13 cellular contexts compared by ENCODE assay signal in the genomic region with DNA sequence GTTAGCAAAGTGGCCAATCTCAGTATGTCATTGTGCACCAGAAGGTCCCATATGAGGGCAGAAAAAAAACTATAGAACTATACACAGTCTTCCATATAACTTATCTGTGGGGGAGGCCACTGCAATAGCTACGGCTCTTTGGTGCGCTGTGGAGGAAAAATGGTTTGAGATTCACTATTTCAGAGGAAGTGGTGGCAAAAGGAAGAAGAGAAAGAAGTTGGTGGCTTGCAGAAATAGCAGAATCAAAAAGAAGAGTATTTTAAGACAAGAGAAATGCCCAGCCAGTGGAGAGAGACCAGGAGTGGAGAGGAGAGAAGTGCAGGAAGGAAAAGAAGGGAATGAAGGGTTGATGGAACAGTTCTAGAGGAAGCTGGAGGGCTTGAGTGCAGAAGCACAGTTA.
DNase-seq lines count a peak whose midpoint lies in the region; ATAC-seq and TF ChIP-seq lines count a peak whose summit lies in the region.
"Had no signal": no experiment of that assay in that cellular context is flagged by ENCODE, and none has a peak within 500 bp of the region (broad histone marks: within the 10 kb centered on the region; RNA-seq: fewer than 3 reads in every experiment).

No MANE protein-coding gene starts in this region.

- ATAC-seq in PC-3 = no peak
- no peak for ATAC-seq in activated naive CD8-positive, alpha-beta T cell treated with anti-CD3 and anti-CD28 coated beads, Interleukin-2, amount 50 U/mL, for 24 hours
- ATAC-seq in stimulated activated naive CD8-positive, alpha-beta T cell treated with anti-CD3 and anti-CD28 coated beads, Interleukin-15, amount 100 ng/mL, for 72 hours = no peak

- intact Hi-C loops in PC-3 (cut with micrococcal nuclease) (loop anchor here (5.0 kb wide), 1 partner anchor 47 kb away; no protein-coding TSS in a partner anchor), Caco-2 (cut with micrococcal nuclease; ENCODE audit: unreplicated experiment) (no loop called here)

- peak overlapping the region; percentile 83 for H3K27ac Mint-ChIP-seq in activated naive CD4-positive, alpha-beta T cell treated with anti-CD3 and anti-CD28 coated beads, Interleukin-2, amount 10 ng/mL, durations not matched to agents 7 days and 5 days
- H3K27ac Mint-ChIP-seq in activated naive CD8-positive, alpha-beta T cell treated with anti-CD3 and anti-CD28 coated beads, Interleukin-2, amount 50 U/mL, for 24 hours = peak overlapping the region; percentile 94
- peak overlapping the region in 1 of 2 donors; percentile 22 for H3K27ac Mint-ChIP-seq in stimulated activated naive CD8-positive, alpha-beta T cell treated with anti-CD3 and anti-CD28 coated beads, Interleukin-15, amount 100 ng/mL, for 72 hours
- H3K27ac Mint-ChIP-seq in Caco-2 (ENCODE audit: unreplicated experiment) (no peak overlapping the region), nephron progenitor cell (no peak overlapping the region)

- peak; percentile 24 for DNase-seq in activated naive CD4-positive, alpha-beta T cell treated with anti-CD3 and anti-CD28 coated beads, Interleukin-2, amount 10 ng/mL, durations not matched to agents 7 days and 5 days
- DNase-seq in activated naive CD4-positive, alpha-beta T cell treated with Interleukin-2 at 50 U/mL for 16 hours = no peak
- DNase-seq in PC-3 = no peak
- no peak for DNase-seq in activated naive CD8-positive, alpha-beta T cell treated with anti-CD3 and anti-CD28 coated beads, Interleukin-2, amount 50 U/mL, for 24 hours
- no peak for DNase-seq in stimulated activated naive CD8-positive, alpha-beta T cell treated with anti-CD3 and anti-CD28 coated beads, Interleukin-15, amount 100 ng/mL, for 72 hours
- no peak for DNase-seq in Caco-2
- DNase-seq in RWPE1 (ENCODE audit: low spot score) = no peak
- DNase-seq in nephron progenitor cell = no peak
- DNase-seq: NCI-H1930, NCI-H774, ovary, SHP77 treated with DMSO at 0.1 percent for 48 hours, spleen had no signal

- peaks cover 14% of the 10 kb centered on the region for H3K27me3 Mint-ChIP-seq in activated naive CD4-positive, alpha-beta T cell treated with anti-CD3 and anti-CD28 coated beads, Interleukin-2, amount 10 ng/mL, durations not matched to agents 7 days and 5 days
- no peaks in the 10 kb centered on the region for H3K27me3 Mint-ChIP-seq in activated naive CD8-positive, alpha-beta T cell treated with anti-CD3 and anti-CD28 coated beads, Interleukin-2, amount 50 U/mL, for 24 hours
- H3K27me3 Mint-ChIP-seq in stimulated activated naive CD8-positive, alpha-beta T cell treated with anti-CD3 and anti-CD28 coated beads, Interleukin-15, amount 100 ng/mL, for 72 hours = no peaks in the 10 kb centered on the region
- no peaks in the 10 kb centered on the region for H3K27me3 Mint-ChIP-seq in Caco-2 (ENCODE audit: insufficient read depth, unreplicated experiment)
- peaks cover 14% of the 10 kb centered on the region for H3K27me3 Mint-ChIP-seq in nephron progenitor cell (ENCODE audit: low read depth, poor library complexity)

- H3K36me3 Mint-ChIP-seq in activated naive CD4-positive, alpha-beta T cell treated with anti-CD3 and anti-CD28 coated beads, Interleukin-2, amount 10 ng/mL, durations not matched to agents 7 days and 5 days = peaks cover 32% of the 10 kb centered on the region
- peaks cover 4% of the 10 kb centered on the region for H3K36me3 Mint-ChIP-seq in activated naive CD8-positive, alpha-beta T cell treated with anti-CD3 and anti-CD28 coated beads, Interleukin-2, amount 50 U/mL, for 24 hours (ENCODE audit: low read depth)
- H3K36me3 Mint-ChIP-seq in Caco-2 (ENCODE audit: insufficient read depth, unreplicated experiment) (no peaks in the 10 kb centered on the region), nephron progenitor cell (ENCODE audit: low read depth) (no peaks in the 10 kb centered on the region)

- peak overlapping the region; percentile 72 for H3K4me2 ChIP-seq in PC-3 (ENCODE audit: low read length)

- TF ChIP-seq CTCF in PC-3 (conservative IDR thresholded peaks at IDR 0.05; ENCODE audit: low read depth, low read length) (no peak), Caco-2 (IDR thresholded peaks at IDR 0.05; ENCODE audit: insufficient read depth in 1 of 2, low read depth in 1 of 2, low read length in 1 of 2, severe bottlenecking in 1 of 2, unreplicated experiment in 1 of 2) (no peak), RWPE1 (conservative IDR thresholded peaks at IDR 0.05; ENCODE audit: low read depth) (no peak), nephron progenitor cell (IDR thresholded peaks at IDR 0.05) (no peak)

- no peak overlapping the region for H2AFZ ChIP-seq in PC-3 (ENCODE audit: low read length)

- peaks cover 32% of the 10 kb centered on the region for H3K79me2 ChIP-seq in PC-3 (ENCODE audit: low read length)

- H3K4me3 Mint-ChIP-seq in activated naive CD4-positive, alpha-beta T cell treated with anti-CD3 and anti-CD28 coated beads, Interleukin-2, amount 10 ng/mL, durations not matched to agents 7 days and 5 days = peak overlapping the region; percentile 12
- peak overlapping the region; percentile 69 for H3K4me3 Mint-ChIP-seq in activated naive CD8-positive, alpha-beta T cell treated with anti-CD3 and anti-CD28 coated beads, Interleukin-2, amount 50 U/mL, for 24 hours
- peak overlapping the region; percentile 9 to 82 for H3K4me3 Mint-ChIP-seq in stimulated activated naive CD8-positive, alpha-beta T cell treated with anti-CD3 and anti-CD28 coated beads, Interleukin-15, amount 100 ng/mL, for 72 hours
- H3K4me3 Mint-ChIP-seq in Caco-2 (ENCODE audit: unreplicated experiment) (no peak overlapping the region), nephron progenitor cell (no peak overlapping the region)

- no peaks in the 10 kb centered on the region for H3K9me2 ChIP-seq in PC-3 (replicated peaks; ENCODE audit: low read length)

- no TSS peak for BruUV-seq in PC-3 (replicated peaks; lab: Mats Ljungman, UMichigan)
- BruUV-seq in Caco-2 (replicated peaks; lab: Mats Ljungman, UMichigan) = no TSS peak

- no peak overlapping the region for H3K9ac ChIP-seq in PC-3 (ENCODE audit: low read length)

- H3K36me3 ChIP-seq in PC-3 (ENCODE audit: low read depth, low read length) (peaks cover 10% of the 10 kb centered on the region), Caco-2 (ENCODE audit: control insufficient read depth, insufficient read depth, low read length) (no peaks in the 10 kb centered on the region)
- H3K36me3 ChIP-seq: ovary had no signal

- H3K27me3 ChIP-seq in PC-3 (ENCODE audit: low read length) (no peaks in the 10 kb centered on the region), Caco-2 (replicated peaks; ENCODE audit: control insufficient read depth, insufficient read depth, low read length) (no peaks in the 10 kb centered on the region)
- H3K27me3 ChIP-seq: ovary, spleen had no signal

- H3K4me3 ChIP-seq in PC-3 (ENCODE audit: low read length) = no peak overlapping the region
- H3K4me3 ChIP-seq in Caco-2 (ENCODE audit: low read depth, low read length) = no peak overlapping the region
- H3K4me3 ChIP-seq: ovary, spleen had no signal

- peak overlapping the region; percentile 91 for H3K27ac ChIP-seq in PC-3 (ENCODE audit: low read length)
- H3K27ac ChIP-seq in RWPE1 = no peak overlapping the region
- H3K27ac ChIP-seq: ovary had no signal

- no peaks in the 10 kb centered on the region for H3K9me3 ChIP-seq in PC-3 (ENCODE audit: low read length)
- no peaks in the 10 kb centered on the region for H3K9me3 ChIP-seq in Caco-2
- H3K9me3 ChIP-seq: ovary, spleen had no signal

- POLR2A ChIA-PET in PC-3 (lab: Charles Lee; ENCODE audit: unreplicated experiment) = no interaction called here
- POLR2A ChIA-PET in Caco-2 (lab: Charles Lee) = no interaction called here
- POLR2A ChIA-PET in RWPE1 (lab: Yijun Ruan, JAX; ENCODE audit: low non-redundant PET) = no interaction called here

- no peaks in the 10 kb centered on the region for H3K9me3 Mint-ChIP-seq in activated naive CD4-positive, alpha-beta T cell treated with anti-CD3 and anti-CD28 coated beads, Interleukin-2, amount 10 ng/mL, durations not matched to agents 7 days and 5 days
- H3K9me3 Mint-ChIP-seq in activated naive CD8-positive, alpha-beta T cell treated with anti-CD3 and anti-CD28 coated beads, Interleukin-2, amount 50 U/mL, for 24 hours = no peaks in the 10 kb centered on the region
- H3K9me3 Mint-ChIP-seq in stimulated activated naive CD8-positive, alpha-beta T cell treated with anti-CD3 and anti-CD28 coated beads, Interleukin-15, amount 100 ng/mL, for 72 hours = no peaks in the 10 kb centered on the region
- H3K9me3 Mint-ChIP-seq in Caco-2 (ENCODE audit: unreplicated experiment) (no peaks in the 10 kb centered on the region), nephron progenitor cell (no peaks in the 10 kb centered on the region)

- peaks cover 36% of the 10 kb centered on the region for H3K4me1 ChIP-seq in PC-3 (ENCODE audit: insufficient read depth, low read length)
- peaks cover 11% of the 10 kb centered on the region for H3K4me1 ChIP-seq in Caco-2

- CTCF ChIA-PET in activated naive CD4-positive, alpha-beta T cell treated with anti-CD3 and anti-CD28 coated beads, Interleukin-2, amount 10 ng/mL, durations not matched to agents 7 days and 5 days (lab: Charles Lee) = interaction anchor here (0.7 to 2.2 kb wide), 6 partner anchors 10 to 94 kb away, joined by 3 to 8 read pairs (median 4); no protein-coding TSS in a partner anchor
- CTCF ChIA-PET in PC-3 (lab: Charles Lee) (no interaction called here), Caco-2 (lab: Charles Lee) (no interaction called here), RWPE1 (lab: Yijun Ruan, JAX) (interaction anchor here (0.6 kb wide), 1 partner anchor 296 kb away, joined by 3 read pairs; no protein-coding TSS in a partner anchor)

- no peaks in the 10 kb centered on the region for H4K20me1 ChIP-seq in PC-3 (ENCODE audit: low read length)

- peaks cover 16% of the 10 kb centered on the region for H3F3A ChIP-seq in PC-3 (ENCODE audit: low read length, unreplicated experiment)

- peaks cover 80% of the 10 kb centered on the region for H3K4me1 Mint-ChIP-seq in activated naive CD4-positive, alpha-beta T cell treated with anti-CD3 and anti-CD28 coated beads, Interleukin-2, amount 10 ng/mL, durations not matched to agents 7 days and 5 days
- H3K4me1 Mint-ChIP-seq in activated naive CD8-positive, alpha-beta T cell treated with anti-CD3 and anti-CD28 coated beads, Interleukin-2, amount 50 U/mL, for 24 hours = peaks cover 97% of the 10 kb centered on the region
- peaks cover 58% of the 10 kb centered on the region for H3K4me1 Mint-ChIP-seq in stimulated activated naive CD8-positive, alpha-beta T cell treated with anti-CD3 and anti-CD28 coated beads, Interleukin-15, amount 100 ng/mL, for 72 hours
- H3K4me1 Mint-ChIP-seq in Caco-2 (ENCODE audit: low read depth, unreplicated experiment) (peaks cover 13% of the 10 kb centered on the region), nephron progenitor cell (peaks cover 56% of the 10 kb centered on the region)

Comparison
In these comparisons a context has a peak if more than half of its experiments do, and no peak if none do; other contexts are left out.
1. H3K27ac Mint-ChIP-seq: peak in activated naive CD4-positive, alpha-beta T cell treated with anti-CD3 and anti-CD28 coated beads, Interleukin-2, amount 10 ng/mL, durations not matched to agents 7 days and 5 days (single experiment) and activated naive CD8-positive, alpha-beta T cell treated with anti-CD3 and anti-CD28 coated beads, Interleukin-2, amount 50 U/mL, for 24 hours (single experiment); none in Caco-2 (single experiment) and nephron progenitor cell (single experiment).
2. H3K4me3 Mint-ChIP-seq: peak in activated naive CD4-positive, alpha-beta T cell treated with anti-CD3 and anti-CD28 coated beads, Interleukin-2, amount 10 ng/mL, durations not matched to agents 7 days and 5 days (single experiment), activated naive CD8-positive, alpha-beta T cell treated with anti-CD3 and anti-CD28 coated beads, Interleukin-2, amount 50 U/mL, for 24 hours (single experiment) and stimulated activated naive CD8-positive, alpha-beta T cell treated with anti-CD3 and anti-CD28 coated beads, Interleukin-15, amount 100 ng/mL, for 72 hours (2 of 2); none in Caco-2 (single experiment) and nephron progenitor cell (single experiment).
3. CTCF ChIA-PET loops: an anchor here in activated naive CD4-positive, alpha-beta T cell treated with anti-CD3 and anti-CD28 coated beads, Interleukin-2, amount 10 ng/mL, durations not matched to agents 7 days and 5 days (0.7 to 2.2 kb wide) and RWPE1 (0.6 kb wide); none called in PC-3 and Caco-2.